Comparison of ENCODE assay signal across 8 cellular contexts in genomic region chr4:5710065-5710961, GRCh38. TPM values are rescaled to one million over a fixed set of nuclear protein-coding genes. Genes with fewer than 3 reads are reported as not detected.
DNase-seq lines count a peak whose midpoint lies in the region; ATAC-seq and TF ChIP-seq lines count a peak whose summit lies in the region.

No MANE protein-coding gene starts in this region.

- POLR2A ChIA-PET in activated CD8-positive, alpha-beta T cell treated with anti-CD3 and anti-CD28 coated beads, Interleukin-2, amount 10 ng/mL, durations not matched to agents 7 days and 5 days (lab: Charles Lee): no interaction called here

- H3K36me3 ChIP-seq in heart left ventricle: peaks cover 0 to 8% (median 0%) of the 10 kb centered on the region in 9 donors

- peak overlapping the region in 11 of 12 donors; percentile 27 to 87 (median 50) for H3K27ac ChIP-seq in heart left ventricle

- H3K27ac Mint-ChIP-seq in activated naive CD4-positive, alpha-beta T cell treated with anti-CD3 and anti-CD28 coated beads, Interleukin-2, amount 10 ng/mL, durations not matched to agents 7 days and 5 days: no peak overlapping the region
- no peak overlapping the region for H3K27ac Mint-ChIP-seq in activated CD8-positive, alpha-beta T cell treated with anti-CD3 and anti-CD28 coated beads, Interleukin-2, amount 10 ng/mL, durations not matched to agents 7 days and 5 days

- peaks cover 9% of the 10 kb centered on the region for H3K9me3 Mint-ChIP-seq in activated naive CD4-positive, alpha-beta T cell treated with anti-CD3 and anti-CD28 coated beads, Interleukin-2, amount 10 ng/mL, durations not matched to agents 7 days and 5 days
- H3K9me3 Mint-ChIP-seq in activated CD8-positive, alpha-beta T cell treated with anti-CD3 and anti-CD28 coated beads, Interleukin-2, amount 10 ng/mL, durations not matched to agents 7 days and 5 days (ENCODE audit: insufficient read depth): peaks cover 5% of the 10 kb centered on the region

- H3K4me1 ChIP-seq in heart left ventricle: peaks cover 0 to 44% (median 18%) of the 10 kb centered on the region in 12 donors

- H3K27me3 Mint-ChIP-seq in activated naive CD4-positive, alpha-beta T cell treated with anti-CD3 and anti-CD28 coated beads, Interleukin-2, amount 10 ng/mL, durations not matched to agents 7 days and 5 days: peaks cover 70% of the 10 kb centered on the region
- peaks cover 40% of the 10 kb centered on the region for H3K27me3 Mint-ChIP-seq in activated CD8-positive, alpha-beta T cell treated with anti-CD3 and anti-CD28 coated beads, Interleukin-2, amount 10 ng/mL, durations not matched to agents 7 days and 5 days (ENCODE audit: low read depth)

- no peak for ATAC-seq in activated CD8-positive, alpha-beta T cell treated with anti-CD3 and anti-CD28 coated beads, Interleukin-2, amount 10 ng/mL, durations not matched to agents 7 days and 5 days
- peak in 3 of 4 donors; percentile 7 to 22 (median 16) for ATAC-seq in heart left ventricle
- no peak for ATAC-seq in GM19324 (IDR thresholded peaks at IDR 0.05; ENCODE audit: low FRiP score, unreplicated experiment)

- peak overlapping the region; percentile 3 to 75 (median 54) for H3K4me3 ChIP-seq in heart left ventricle

- intact Hi-C loops in heart left ventricle (cut with DNase I): no loop called here

- H3K27me3 ChIP-seq in heart left ventricle: peaks cover 0 to 45% (median 8%) of the 10 kb centered on the region in 9 donors

- CTCF ChIA-PET in activated naive CD4-positive, alpha-beta T cell treated with anti-CD3 and anti-CD28 coated beads, Interleukin-2, amount 10 ng/mL, durations not matched to agents 7 days and 5 days (lab: Charles Lee): no interaction called here
- CTCF ChIA-PET in activated CD8-positive, alpha-beta T cell treated with anti-CD3 and anti-CD28 coated beads, Interleukin-2, amount 10 ng/mL, durations not matched to agents 7 days and 5 days (lab: Charles Lee): no interaction called here

- no peaks in the 10 kb centered on the region for H3K36me3 Mint-ChIP-seq in activated naive CD4-positive, alpha-beta T cell treated with anti-CD3 and anti-CD28 coated beads, Interleukin-2, amount 10 ng/mL, durations not matched to agents 7 days and 5 days
- peaks cover 3% of the 10 kb centered on the region for H3K36me3 Mint-ChIP-seq in activated CD8-positive, alpha-beta T cell treated with anti-CD3 and anti-CD28 coated beads, Interleukin-2, amount 10 ng/mL, durations not matched to agents 7 days and 5 days (ENCODE audit: low read depth)

- peaks cover 0 to 11% (median 5%) of the 10 kb centered on the region in 12 donors for H3K9me3 ChIP-seq in heart left ventricle

- TF ChIP-seq CTCF in heart left ventricle (IDR thresholded peaks at IDR 0.05): peak in 3 of 12 donors; percentile 21 to 30 (median 24)

- no peak for DNase-seq in activated naive CD4-positive, alpha-beta T cell treated with anti-CD3 and anti-CD28 coated beads, Interleukin-2, amount 10 ng/mL, durations not matched to agents 7 days and 5 days
- no peak for DNase-seq in activated naive CD4-positive, alpha-beta T cell (lab: John Stamatoyannopoulos, UW)
- no peak for DNase-seq in activated CD8-positive, alpha-beta T cell treated with anti-CD3 and anti-CD28 coated beads, Interleukin-2, amount 10 ng/mL, durations not matched to agents 7 days and 5 days
- DNase-seq in heart left ventricle (no peak), retina (peak; percentile 74), NCI-H1092 treated with DMSO at 0.1 percent for 48 hours (lab: John Stamatoyannopoulos, UW) (no peak)
- no peak for DNase-seq in activated CD8-positive, alpha-beta memory T cell treated with anti-CD3 and anti-CD28 coated beads, Interleukin-2, amount 50 U/mL, for 48 hours

- peak overlapping the region; percentile 14 for H3K4me3 Mint-ChIP-seq in activated naive CD4-positive, alpha-beta T cell treated with anti-CD3 and anti-CD28 coated beads, Interleukin-2, amount 10 ng/mL, durations not matched to agents 7 days and 5 days
- peak overlapping the region; percentile 47 for H3K4me3 Mint-ChIP-seq in activated CD8-positive, alpha-beta T cell treated with anti-CD3 and anti-CD28 coated beads, Interleukin-2, amount 10 ng/mL, durations not matched to agents 7 days and 5 days

- TF ChIP-seq POLR2A in heart left ventricle (IDR thresholded peaks at IDR 0.05): no peak

- H3K4me1 Mint-ChIP-seq in activated naive CD4-positive, alpha-beta T cell treated with anti-CD3 and anti-CD28 coated beads, Interleukin-2, amount 10 ng/mL, durations not matched to agents 7 days and 5 days: peaks cover 3% of the 10 kb centered on the region
- peaks cover 6% of the 10 kb centered on the region for H3K4me1 Mint-ChIP-seq in activated CD8-positive, alpha-beta T cell treated with anti-CD3 and anti-CD28 coated beads, Interleukin-2, amount 10 ng/mL, durations not matched to agents 7 days and 5 days (ENCODE audit: low read depth)

- WGBS in heart left ventricle, 4 donors: 22 to 25% (median 24%) methylated on average over 13 of the region's 13 CpGs

RNA-seq across cellular contexts. Expression of gene EVC, which starts 0.7 kb away (rescaled TPM):
- total RNA-seq in activated CD8-positive, alpha-beta T cell treated with anti-CD3 and anti-CD28 coated beads, Interleukin-2, amount 10 ng/mL, durations not matched to agents 7 days and 5 days: 1 to 10 TPM; 1.7 to 1.9 TPM
- total RNA-seq in heart left ventricle: 10 to 100 TPM in 1 of 9 donors, 1 to 10 TPM in 8; 3.1 to 11.3 (median 4.2) TPM
- 1 to 10 TPM; 2.4 to 2.6 TPM for polyA plus RNA-seq in heart left ventricle

RNA-seq across cellular contexts. Expression of gene EVC2, which starts 2.0 kb away (rescaled TPM):
- 1 to 10 TPM; 1.1 to 1.3 TPM for total RNA-seq in activated CD8-positive, alpha-beta T cell treated with anti-CD3 and anti-CD28 coated beads, Interleukin-2, amount 10 ng/mL, durations not matched to agents 7 days and 5 days
- total RNA-seq in heart left ventricle: 1 to 10 TPM in 4 of 9 donors, under 1 TPM in 5; 0.46 to 3.1 (median 0.99) TPM
- polyA plus RNA-seq in heart left ventricle: under 1 TPM; 0.89 to 0.95 TPM

Comparison
In these comparisons a context has a peak if more than half of its experiments do, and no peak if none do; other contexts are left out.
1. ATAC-seq: peak in heart left ventricle (3 of 4); none in activated CD8-positive, alpha-beta T cell treated with anti-CD3 and anti-CD28 coated beads, Interleukin-2, amount 10 ng/mL, durations not matched to agents 7 days and 5 days (single experiment) and GM19324 (single experiment).